8 cellular contexts compared by ENCODE assay signal in genomic region chr17:46771601-46772012, GRCh38. TPM values are rescaled to one million over a fixed set of nuclear protein-coding genes. Genes with fewer than 3 reads are reported as not detected.
A peak's percentile ranks its signal among the peaks of the same experiment; 100 is the strongest.
DNase-seq lines count a peak whose midpoint lies in the region; ATAC-seq and TF ChIP-seq lines count a peak whose summit lies in the region.

No MANE protein-coding gene starts in this region.

- no peak overlapping the region for H3K27ac Mint-ChIP-seq in osteocyte (ENCODE audit: unreplicated experiment)

- no peak overlapping the region for H3K4me3 Mint-ChIP-seq in osteocyte (ENCODE audit: unreplicated experiment)

- H2BK5ac ChIP-seq in neuronal stem cell (ENCODE audit: low read length), result no peak overlapping the region

- BruUV-seq in PC-3 (replicated peaks; lab: Mats Ljungman, UMichigan), result no TSS peak

- peak overlapping the region; percentile 89 for H2AFZ ChIP-seq in PC-3 (ENCODE audit: low read length)
- H2AFZ ChIP-seq in neuronal stem cell (ENCODE audit: low read length), result peak overlapping the region; percentile 83

- H3K9me3 ChIP-seq in PC-3 (ENCODE audit: low read length), result no peaks in the 10 kb centered on the region
- H3K9me3 ChIP-seq in esophagus (ENCODE audit: control insufficient read depth in 2 of 2, insufficient read depth in 1 of 2, low read depth in 1 of 2, low read length in 1 of 2), result no peaks in the 10 kb centered on the region
- no peaks in the 10 kb centered on the region for H3K9me3 ChIP-seq in neuronal stem cell (replicated peaks in 1 of 2; ENCODE audit: control insufficient read depth in 2 of 2, insufficient read depth in 1 of 2, low read depth in 1 of 2, low read length in 2 of 2)

- no peak overlapping the region for H4K91ac ChIP-seq in neuronal stem cell (ENCODE audit: low read depth, low read length, poor library complexity)

- intact Hi-C loops in PC-3 (cut with micrococcal nuclease), result no loop called here

- no peak overlapping the region for H4K8ac ChIP-seq in neuronal stem cell (ENCODE audit: low read depth, low read length)

- no peak overlapping the region for H3K4ac ChIP-seq in neuronal stem cell (ENCODE audit: low read length)

- POLR2A ChIA-PET in PC-3 (lab: Charles Lee; ENCODE audit: unreplicated experiment), result no interaction called here

- H2BK120ac ChIP-seq in neuronal stem cell (ENCODE audit: low read depth, low read length), result no peak overlapping the region

- TF ChIP-seq CTCF in PC-3 (conservative IDR thresholded peaks at IDR 0.05; ENCODE audit: low read depth, low read length), result no peak
- no peak for TF ChIP-seq CTCF in osteocyte (IDR thresholded peaks at IDR 0.05)

- peak overlapping the region; percentile 78 for H3K4me3 ChIP-seq in PC-3 (ENCODE audit: low read length)
- H3K4me3 ChIP-seq in esophagus (ENCODE audit: low read depth in 1 of 2, low read length in 2 of 2), result peak overlapping the region; percentile 56 to 58
- peak overlapping the region; percentile 39 to 80 for H3K4me3 ChIP-seq in neuronal stem cell (ENCODE audit: low read length in 2 of 2)

- H3K27me3 ChIP-seq in PC-3 (ENCODE audit: low read length) (no peaks in the 10 kb centered on the region), esophagus (ENCODE audit: control insufficient read depth in 1 of 2, insufficient read depth in 2 of 2, low read length in 2 of 2) (peaks cover 0 to 2% of the 10 kb centered on the region in 2 donors), neuronal stem cell (ENCODE audit: control insufficient read depth in 3 of 3, insufficient read depth in 3 of 3, low read depth in 1 of 3, low read length in 3 of 3) (peaks cover 0 to 27% (median 0%) of the 10 kb centered on the region in 3 experiments)

- CTCF ChIA-PET in PC-3 (lab: Charles Lee), result no interaction called here

- peak overlapping the region; percentile 94 for H3K4me2 ChIP-seq in PC-3 (ENCODE audit: low read length)
- peak overlapping the region; percentile 78 for H3K4me2 ChIP-seq in neuronal stem cell (ENCODE audit: insufficient read depth, low read length, poor library complexity, severe bottlenecking)

- peak overlapping the region; percentile 92 for H3K23ac ChIP-seq in neuronal stem cell (ENCODE audit: low read depth, low read length, poor library complexity)

- H3K14ac ChIP-seq in neuronal stem cell (ENCODE audit: low read length), result no peak overlapping the region

- no peaks in the 10 kb centered on the region for H3K36me3 Mint-ChIP-seq in osteocyte (ENCODE audit: unreplicated experiment)

- peaks cover 2% of the 10 kb centered on the region for H3K79me1 ChIP-seq in neuronal stem cell (ENCODE audit: low read depth, low read length)

- H2BK12ac ChIP-seq in neuronal stem cell (ENCODE audit: low read length), result no peak overlapping the region

- H3K27ac ChIP-seq in PC-3 (ENCODE audit: low read length) (peak overlapping the region; percentile 24; the same call in 1 of the 2 replicates), esophagus (ENCODE audit: low read depth in 2 of 2, low read length in 1 of 2) (peak overlapping the region in 1 of 2 donors; percentile 1), neuronal stem cell (replicated peaks; ENCODE audit: low read length) (peak overlapping the region; percentile 75)

- peak overlapping the region; percentile 13 for H2BK15ac ChIP-seq in neuronal stem cell (ENCODE audit: low read length)

- no peaks in the 10 kb centered on the region for H3K9me3 Mint-ChIP-seq in osteocyte (ENCODE audit: unreplicated experiment)

- H3K9ac ChIP-seq in PC-3 (ENCODE audit: low read length), result peak overlapping the region; percentile 65
- peak overlapping the region; percentile 71 for H3K9ac ChIP-seq in neuronal stem cell (ENCODE audit: low read depth, low read length, poor library complexity)

- H3F3A ChIP-seq in PC-3 (ENCODE audit: low read length, unreplicated experiment), result no peaks in the 10 kb centered on the region

- no peaks in the 10 kb centered on the region for H3K9me2 ChIP-seq in PC-3 (replicated peaks; ENCODE audit: low read length)

- H3K4me1 ChIP-seq in PC-3 (ENCODE audit: insufficient read depth, low read length) (peaks cover 27% of the 10 kb centered on the region), esophagus (ENCODE audit: control insufficient read depth in 2 of 2, insufficient read depth in 2 of 2, low read length in 1 of 2) (peaks cover 3 to 9% of the 10 kb centered on the region in 2 donors), neuronal stem cell (ENCODE audit: control insufficient read depth in 2 of 2, insufficient read depth in 1 of 2, low read depth in 1 of 2, low read length in 2 of 2) (peaks cover 3 to 21% of the 10 kb centered on the region in 2 donors)

- no peaks in the 10 kb centered on the region for H4K20me1 ChIP-seq in PC-3 (ENCODE audit: low read length)

- DNase-seq in stimulated activated CD4-positive, alpha-beta T cell treated with anti-CD3 and anti-CD28 coated beads, Interleukin-4, amount 100 ng/mL, for 1 hour, result peak; percentile 21
- DNase-seq in stimulated activated CD4-positive, alpha-beta T cell treated with anti-CD3 and anti-CD28 coated beads, Interleukin-2, amount 100 ng/mL, for 48 hours, result no peak
- peak; percentile 42 for DNase-seq in PC-3
- peak; percentile 58 for DNase-seq in neuronal stem cell (ENCODE audit: low spot score)
- no peak for DNase-seq in osteocyte (ENCODE audit: extremely low spot score, unreplicated experiment)
- DNase-seq in retina, result no peak

- H3K36me3 ChIP-seq in PC-3 (ENCODE audit: low read depth, low read length), result no peaks in the 10 kb centered on the region
- no peaks in the 10 kb centered on the region for H3K36me3 ChIP-seq in esophagus (ENCODE audit: control insufficient read depth in 2 of 2, insufficient read depth in 2 of 2, low read length in 1 of 2)
- H3K36me3 ChIP-seq in neuronal stem cell (replicated peaks in 1 of 2; ENCODE audit: control insufficient read depth in 2 of 2, insufficient read depth in 2 of 2, low read length in 2 of 2), result peaks cover 0 to 36% of the 10 kb centered on the region in 2 donors

- peak overlapping the region; percentile 55 for H3K18ac ChIP-seq in neuronal stem cell (ENCODE audit: low read length)

- no peaks in the 10 kb centered on the region for H3K27me3 Mint-ChIP-seq in osteocyte (ENCODE audit: unreplicated experiment)

- H2AK5ac ChIP-seq in neuronal stem cell (ENCODE audit: low read depth, low read length), result no peak overlapping the region

- H3K79me2 ChIP-seq in PC-3 (ENCODE audit: low read length), result no peaks in the 10 kb centered on the region

- peaks cover 8% of the 10 kb centered on the region for H3K4me1 Mint-ChIP-seq in osteocyte (ENCODE audit: unreplicated experiment)

- WGBS in esophagus, 2 donors, result 1 to 3% methylated on average over 13 to 80 of the region's 80 CpGs
- WGBS in neuronal stem cell (ENCODE audit: extremely low coverage in 2 of 2, insufficient read length in 2 of 2, insufficient replicate concordance in 1 of 2), 2 donors, result no CpG with 5 or more reads among the region's 80 CpGs

- ATAC-seq in PC-3 (peak; percentile 41), HG03039 (IDR thresholded peaks at IDR 0.05; ENCODE audit: unreplicated experiment) (no peak)

RNA-seq across cellular contexts. Expression of gene WNT3, which starts 46.9 kb away (rescaled TPM):
- total RNA-seq in PC-3 (2014; rRNA removed) (4.9 and 5.7 TPM in 2 replicates), osteocyte (2.0 and 2.4 TPM in 2 replicates)
- polyA plus RNA-seq in esophagus, result 1 to 10 TPM in 1 of 2 donors, under 1 TPM in 1; 0.99 to 1.4 TPM
- polyA plus RNA-seq in neuronal stem cell (2013, experiment 1 of 2), result 6.1 TPM
- polyA plus RNA-seq in neuronal stem cell (2013, experiment 2 of 2), result 6.0 TPM

Comparison
In these comparisons a context has a peak if more than half of its experiments do, and no peak if none do; other contexts are left out.
1. DNase-seq: peak in stimulated activated CD4-positive, alpha-beta T cell treated with anti-CD3 and anti-CD28 coated beads, Interleukin-4, amount 100 ng/mL, for 1 hour (single experiment), PC-3 (single experiment) and neuronal stem cell (single experiment); none in stimulated activated CD4-positive, alpha-beta T cell treated with anti-CD3 and anti-CD28 coated beads, Interleukin-2, amount 100 ng/mL, for 48 hours (0 of 2), osteocyte (single experiment) and retina (single experiment).
2. Peak in every context shown above with its lines, with median percentiles within 50 percentile points of each other: H3K4me3 ChIP-seq.